ENCODE assay signal across 20 cellular contexts in the genomic region with DNA sequence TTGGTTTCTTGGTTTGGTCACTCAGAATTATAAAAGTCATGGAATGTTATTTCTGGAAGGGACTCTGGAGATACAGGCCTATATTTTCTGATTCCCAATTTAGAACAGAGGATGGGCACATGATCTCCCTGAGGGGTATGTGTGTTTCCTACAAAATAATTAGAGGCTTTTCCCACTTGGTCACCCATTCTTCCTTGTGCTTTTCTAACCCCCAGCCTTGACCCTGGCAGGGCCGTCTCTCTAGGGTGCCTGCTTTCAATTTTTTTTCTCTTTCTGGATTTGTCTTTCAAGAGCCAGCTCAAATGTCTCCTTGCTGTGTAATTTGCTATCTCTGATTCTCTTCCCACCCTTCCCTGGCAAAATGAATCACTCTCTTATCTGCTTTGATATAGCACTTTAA.
"Had no signal": no experiment of that assay in that cellular context is flagged by ENCODE, and none has a peak within 500 bp of the region (broad histone marks: within the 10 kb centered on the region; RNA-seq: fewer than 3 reads in every experiment).

No MANE protein-coding gene starts in this region.

- H3K4me1 Mint-ChIP-seq: activated naive CD4-positive, alpha-beta T cell treated with anti-CD3 and anti-CD28 coated beads, Interleukin-2, amount 50 U/mL, for 24 hours; T-helper 17 cell had no signal

- DNase-seq: activated CD4-positive, alpha-beta T cell treated with anti-CD3 and anti-CD28 coated beads, Interleukin-2, amount 50 U/mL, for 1 hour; activated CD4-positive, CD25-positive, alpha-beta regulatory T cell treated with anti-CD3 and anti-CD28 coated beads, Interleukin-2, amount 50 U/mL, for 72 hours; activated CD8-positive, alpha-beta memory T cell treated with anti-CD3 and anti-CD28 coated beads, Interleukin-2, amount 50 U/mL, for 4 hours; activated T-cell treated with anti-CD3 and anti-CD28 coated beads, Interleukin-2, amount 50 U/mL, for 4 hours; adrenal gland; body of pancreas; central memory CD4-positive, alpha-beta T cell; cortex of kidney; left colon; stimulated activated CD4-positive, alpha-beta T cell treated with anti-CD3 and anti-CD28 coated beads, Interleukin-15, amount 100 ng/mL, for 24 hours; stimulated activated CD4-positive, alpha-beta T cell treated with anti-CD3 and anti-CD28 coated beads, Interleukin-2, amount 100 ng/mL, for 48 hours; stomach; T-helper 17 cell; testis; upper lobe of right lung had no signal

- H3K27ac Mint-ChIP-seq: activated naive CD4-positive, alpha-beta T cell treated with anti-CD3 and anti-CD28 coated beads, Interleukin-2, amount 50 U/mL, for 24 hours; natural killer cell treated with Interleukin-12 subunit alpha and Interleukin-12 subunit beta and Interleukin-15 and Interleukin-18, amount 100 ng/mL, for 72 hours; T-helper 17 cell had no signal

- H3K4me1 ChIP-seq: adrenal gland, body of pancreas, stomach, testis had no signal

- H3K9me3 ChIP-seq: adrenal gland, body of pancreas, stomach, testis, upper lobe of right lung had no signal

- H3K27ac ChIP-seq: adrenal gland, body of pancreas, hepatocyte, stomach, testis, upper lobe of right lung, VCaP had no signal

- H3K4me3 Mint-ChIP-seq: activated naive CD4-positive, alpha-beta T cell treated with anti-CD3 and anti-CD28 coated beads, Interleukin-2, amount 50 U/mL, for 24 hours; activated T-cell treated with anti-CD3 and anti-CD28 coated beads, Interleukin-2, amount 50 U/mL, for 4 hours; natural killer cell treated with Interleukin-12 subunit alpha and Interleukin-12 subunit beta and Interleukin-15 and Interleukin-18, amount 100 ng/mL, for 72 hours; T-helper 17 cell had no signal

- ATAC-seq: activated T-cell treated with anti-CD3 and anti-CD28 coated beads, Interleukin-2, amount 50 U/mL, for 4 hours; body of pancreas; left colon; natural killer cell treated with Interleukin-12 subunit alpha and Interleukin-12 subunit beta and Interleukin-15 and Interleukin-18, amount 100 ng/mL, for 72 hours; T-helper 17 cell; upper lobe of right lung had no signal

- H3K36me3 Mint-ChIP-seq: activated naive CD4-positive, alpha-beta T cell treated with anti-CD3 and anti-CD28 coated beads, Interleukin-2, amount 50 U/mL, for 24 hours; natural killer cell treated with Interleukin-12 subunit alpha and Interleukin-12 subunit beta and Interleukin-15 and Interleukin-18, amount 100 ng/mL, for 72 hours had no signal

- H3K36me3 ChIP-seq: adrenal gland, stomach, upper lobe of right lung had no signal

- H3K9me3 Mint-ChIP-seq: activated naive CD4-positive, alpha-beta T cell treated with anti-CD3 and anti-CD28 coated beads, Interleukin-2, amount 50 U/mL, for 24 hours; activated T-cell treated with anti-CD3 and anti-CD28 coated beads, Interleukin-2, amount 50 U/mL, for 4 hours; natural killer cell treated with Interleukin-12 subunit alpha and Interleukin-12 subunit beta and Interleukin-15 and Interleukin-18, amount 100 ng/mL, for 72 hours had no signal

- H3K27me3 ChIP-seq: adrenal gland, body of pancreas, hepatocyte, stomach, testis, upper lobe of right lung had no signal

- H3K4me3 ChIP-seq: adrenal gland, body of pancreas, hepatocyte, lung, stomach, testis, upper lobe of right lung had no signal
